33 cellular contexts compared by ENCODE assay signal in the genomic region with DNA sequence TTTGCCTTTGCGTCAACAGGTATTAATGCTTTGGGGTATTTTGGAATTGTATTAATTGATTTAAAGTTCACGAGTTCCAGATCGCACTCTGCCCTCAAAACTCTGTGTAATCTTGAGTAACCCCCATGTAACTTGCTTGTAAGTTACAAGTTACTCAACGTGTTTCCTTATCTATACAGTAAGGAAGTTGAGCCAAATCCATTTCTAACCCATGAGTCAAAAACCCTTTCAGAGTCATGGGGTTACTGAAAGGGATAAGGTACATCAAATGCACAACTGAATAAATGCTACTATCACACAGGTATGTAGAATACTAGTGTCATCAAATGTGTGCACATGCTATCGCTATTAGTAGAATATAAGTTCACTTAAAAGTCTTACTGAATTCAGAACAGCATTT. TPM values are rescaled to one million over a fixed set of nuclear protein-coding genes. Genes with fewer than 3 reads are reported as not detected.
"Had no signal": no experiment of that assay in that cellular context is flagged by ENCODE, and none has a peak within 500 bp of the region (broad histone marks: within the 10 kb centered on the region; RNA-seq: fewer than 3 reads in every experiment).

No MANE protein-coding gene starts in this region.

- H3K4me1 Mint-ChIP-seq: endodermal cell, naive B cell had no signal

- H3K27me3 ChIP-seq: colonic mucosa, esophagus squamous epithelium, gastrocnemius medialis, left lung had no signal

- H3K9me3 Mint-ChIP-seq: effector memory CD8-positive, alpha-beta T cell; endodermal cell had no signal

- H3K27ac ChIP-seq: colonic mucosa, epithelial cell of prostate, esophagus squamous epithelium, gastrocnemius medialis, heart right ventricle, left lung, lower lobe of right lung had no signal

- DNase-seq: colonic mucosa; cortex of kidney; effector CD8-positive, alpha-beta T cell; effector memory CD8-positive, alpha-beta T cell; endodermal cell; erythroblast; esophagus squamous epithelium; foreskin fibroblast; foreskin melanocyte; gastrocnemius medialis; glutamatergic neuron; head of caudate nucleus; heart right ventricle; hippocampal formation; left cardiac atrium; left lung; left ventricle myocardium superior; lower lobe of right lung; mesenchymal stem cell; mucosa of descending colon; naive B cell had no signal

- H3K27ac Mint-ChIP-seq: dendritic cell treated with granulocyte-macrophage colony-stimulating factor and Interleukin-4, amounts not matched to agents 40 ng/mL and 50 ng/mL, for 4 days; effector memory CD8-positive, alpha-beta T cell; endodermal cell; mesothelial cell of epicardium; naive B cell had no signal

- H3K4me3 Mint-ChIP-seq: dendritic cell treated with granulocyte-macrophage colony-stimulating factor and Interleukin-4, amounts not matched to agents 40 ng/mL and 50 ng/mL, for 4 days; effector memory CD8-positive, alpha-beta T cell; endodermal cell; mesothelial cell of epicardium; naive B cell had no signal

- H3K4me3 ChIP-seq: colonic mucosa, esophagus squamous epithelium, gastrocnemius medialis, heart right ventricle, left lung, lower lobe of right lung, mucosa of descending colon had no signal

- H3K27me3 Mint-ChIP-seq: dendritic cell treated with granulocyte-macrophage colony-stimulating factor and Interleukin-4, amounts not matched to agents 40 ng/mL and 50 ng/mL, for 4 days; effector memory CD8-positive, alpha-beta T cell had no signal

- H3K9me3 ChIP-seq: colonic mucosa, esophagus squamous epithelium, gastrocnemius medialis, heart right ventricle, left lung, lower lobe of right lung, mucosa of descending colon had no signal

- FAIRE-seq: endometrium, islet of Langerhans, keratinocyte had no signal

- H3K4me1 ChIP-seq: colonic mucosa, esophagus squamous epithelium, gastrocnemius medialis, heart right ventricle, left lung, lower lobe of right lung had no signal

- H3K36me3 ChIP-seq: colonic mucosa, esophagus squamous epithelium, gastrocnemius medialis, heart right ventricle, left lung, lower lobe of right lung had no signal

- H3K36me3 Mint-ChIP-seq: mesothelial cell of epicardium, naive B cell had no signal

RNA-seq across cellular contexts. Expression of gene ADAMTS20, which starts 28.6 kb away (rescaled TPM):
- total RNA-seq: colonic mucosa, dermis microvascular lymphatic vessel endothelial cell, esophagus mucosa, esophagus squamous epithelium, gastrocnemius medialis, glomerular endothelial cell, heart right ventricle, left cardiac atrium, left lung, left ventricle myocardium superior, lower leg skin, lower lobe of right lung, lung microvascular endothelial cell, mesenteric fat pad, mucosa of descending colon had no signal
- polyA plus RNA-seq: heart right ventricle, keratinocyte had no signal
